17 cellular contexts compared by ENCODE assay signal in genomic region chr11:131942878-131943277, GRCh38.
DNase-seq lines count a peak whose midpoint lies in the region; ATAC-seq and TF ChIP-seq lines count a peak whose summit lies in the region.
"Had no signal": no experiment of that assay in that cellular context is flagged by ENCODE, and none has a peak within 500 bp of the region (broad histone marks: within the 10 kb centered on the region; RNA-seq: fewer than 3 reads in every experiment).

No MANE protein-coding gene starts in this region.

- H4K20me1 ChIP-seq in mammary epithelial cell (ENCODE audit: insufficient read depth, low read length): no peaks in the 10 kb centered on the region
- H4K20me1 ChIP-seq: BLaER1 treated with 17β-estradiol and CSF1 and Interleukin-3, amounts not matched to agents 10 nM and 100 nM had no signal

- DNase-seq in mammary epithelial cell (no peak), MCF 10A (ENCODE audit: unreplicated experiment) (no peak), right cardiac atrium (no peak), heart left ventricle (no peak), Ammon's horn (ENCODE audit: low spot score) (no peak)
- DNase-seq: 8988T; ACHN; Caco-2; Calu3; CD4-positive, alpha-beta T cell; CD8-positive, alpha-beta T cell; GDM1 had no signal

- H3K79me2 ChIP-seq in mammary epithelial cell (ENCODE audit: insufficient read depth, low read length) (peaks cover 74% of the 10 kb centered on the region), parathyroid adenoma (peaks cover 29% of the 10 kb centered on the region)

- WGBS in mammary epithelial cell (ENCODE audit: low coverage, missing lambda C conversion rate): 78% methylated on average over 4 of the region's 7 CpGs
- WGBS in right cardiac atrium: 52% methylated on average over 7 of the region's 7 CpGs
- 71 to 82% (median 72%) methylated on average over 7 of the region's 7 CpGs for whole genome bisulfite sequencing in heart left ventricle, 4 donors

- H3K4me3 ChIP-seq in mammary epithelial cell (replicated peaks in 1 of 3; ENCODE audit: insufficient read depth in 1 of 3, low read depth in 2 of 3, low read length in 3 of 3): no peak overlapping the region
- H3K4me3 ChIP-seq in right cardiac atrium (ENCODE audit: low read length): no peak overlapping the region
- H3K4me3 ChIP-seq in heart left ventricle: no peak overlapping the region
- H3K4me3 ChIP-seq in parathyroid adenoma (ENCODE audit: low read depth, low read length): no peak overlapping the region
- H3K4me3 ChIP-seq: BLaER1 treated with 17β-estradiol and CSF1 and Interleukin-3, amounts not matched to agents 10 nM and 100 nM; GM12878 had no signal

- peak in 1 of 2 donors; percentile 18 for ATAC-seq in right cardiac atrium
- no peak for ATAC-seq in heart left ventricle
- ATAC-seq: CD8-positive, alpha-beta T cell; GM12878 had no signal

- TF ChIP-seq CTCF in mammary epithelial cell (conservative IDR thresholded peaks at IDR 0.05 in 1 of 2, IDR thresholded peaks at IDR 0.05 in 1 of 2; ENCODE audit: extremely low read depth in 1 of 2, insufficient read depth in 1 of 2, low read depth in 1 of 2, low read length in 2 of 2): no peak
- no peak for TF ChIP-seq CTCF in MCF 10A (IDR thresholded peaks at IDR 0.05; ENCODE audit: unreplicated experiment)
- TF ChIP-seq CTCF in heart left ventricle (IDR thresholded peaks at IDR 0.05): no peak
- TF ChIP-seq CTCF in parathyroid adenoma (IDR thresholded peaks at IDR 0.05): no peak

- H3K36me3 Mint-ChIP-seq in MCF 10A (ENCODE audit: insufficient read depth, unreplicated experiment): no peaks in the 10 kb centered on the region
- H3K36me3 Mint-ChIP-seq: CD8-positive, alpha-beta T cell had no signal

- in situ Hi-C loops in mammary epithelial cell (cut with MboI; ENCODE audit: low sequenced_read_pairs in 2 of 2): no loop called here

- H3K9ac ChIP-seq in mammary epithelial cell (ENCODE audit: insufficient read depth, low read length) (no peak overlapping the region), parathyroid adenoma (no peak overlapping the region)
- H3K9ac ChIP-seq: BLaER1 treated with 17β-estradiol and CSF1 and Interleukin-3, amounts not matched to agents 10 nM and 100 nM had no signal

- H3K27ac ChIP-seq in mammary epithelial cell (ENCODE audit: insufficient read depth, low read depth, low read length) (no peak overlapping the region), right cardiac atrium (ENCODE audit: low read length) (peak overlapping the region; percentile 39), heart left ventricle (no peak overlapping the region), parathyroid adenoma (peak overlapping the region; percentile 39)
- H3K27ac ChIP-seq: BLaER1 treated with 17β-estradiol and CSF1 and Interleukin-3, amounts not matched to agents 10 nM and 100 nM; C4-2B had no signal

- H3K4me3 Mint-ChIP-seq in MCF 10A (ENCODE audit: unreplicated experiment): no peak overlapping the region
- H3K4me3 Mint-ChIP-seq: B cell; CD4-positive, alpha-beta T cell; CD8-positive, alpha-beta T cell had no signal

- no peak for TF ChIP-seq POLR2A in heart left ventricle (IDR thresholded peaks at IDR 0.05)

- no peaks in the 10 kb centered on the region for H3K36me3 ChIP-seq in mammary epithelial cell (ENCODE audit: insufficient read depth, low read length)
- no peaks in the 10 kb centered on the region for H3K36me3 ChIP-seq in heart left ventricle
- H3K36me3 ChIP-seq in parathyroid adenoma (ENCODE audit: control insufficient read depth, insufficient read depth, low read length): no peaks in the 10 kb centered on the region
- H3K36me3 ChIP-seq: BLaER1 treated with 17β-estradiol and CSF1 and Interleukin-3, amounts not matched to agents 10 nM and 100 nM had no signal

- CTCF ChIA-PET in mammary epithelial cell (lab: Charles Lee; ENCODE audit: low non-redundant PET) (interaction anchor here (0.6 kb wide), 1 partner anchor 184 kb away, joined by 5 read pairs; no protein-coding TSS in a partner anchor), MCF 10A (lab: Yijun Ruan, JAX) (interaction anchor here (0.7 kb wide), 1 partner anchor 486 kb away, joined by 3 read pairs; no protein-coding TSS in a partner anchor)

- peaks cover 47% of the 10 kb centered on the region for H3K9me3 Mint-ChIP-seq in MCF 10A (ENCODE audit: unreplicated experiment)
- H3K9me3 Mint-ChIP-seq: CD4-positive, alpha-beta T cell; CD8-positive, alpha-beta T cell had no signal

- no peaks in the 10 kb centered on the region for H3K27me3 Mint-ChIP-seq in MCF 10A (ENCODE audit: insufficient read depth, unreplicated experiment)
- H3K27me3 Mint-ChIP-seq: B cell; CD4-positive, alpha-beta T cell had no signal

- H3K4me1 Mint-ChIP-seq in MCF 10A (ENCODE audit: insufficient read depth, unreplicated experiment): no peaks in the 10 kb centered on the region
- H3K4me1 Mint-ChIP-seq: B cell had no signal

- dilution Hi-C loops in mammary epithelial cell (cut with HindIII; ENCODE audit: low sequenced_read_pairs): no loop called here

- POLR2A ChIA-PET in MCF 10A (lab: Yijun Ruan, JAX): no interaction called here

- no TSS peak for BruUV-seq in mammary epithelial cell (replicated peaks; lab: Mats Ljungman, UMichigan)
- no TSS peak for BruUV-seq in MCF 10A (replicated peaks; lab: Mats Ljungman, UMichigan)

- intact Hi-C loops in mammary epithelial cell (cut with micrococcal nuclease) (no loop called here), MCF 10A (cut with micrococcal nuclease) (no loop called here), right cardiac atrium (cut with DNase I) (no loop called here), heart left ventricle (cut with DNase I) (no loop called here)

- H3K9me3 ChIP-seq in mammary epithelial cell (replicated peaks; ENCODE audit: insufficient read depth, low read length) (no peaks in the 10 kb centered on the region), right cardiac atrium (ENCODE audit: control insufficient read depth, low read length) (no peaks in the 10 kb centered on the region), heart left ventricle (no peaks in the 10 kb centered on the region), parathyroid adenoma (ENCODE audit: control insufficient read depth, low read length) (no peaks in the 10 kb centered on the region)
- H3K9me3 ChIP-seq: BLaER1 treated with 17β-estradiol and CSF1 and Interleukin-3, amounts not matched to agents 10 nM and 100 nM; Caco-2 had no signal

- peaks cover 10% of the 10 kb centered on the region for H3K4me1 ChIP-seq in mammary epithelial cell (ENCODE audit: insufficient read depth, low read length)
- no peaks in the 10 kb centered on the region for H3K4me1 ChIP-seq in right cardiac atrium (ENCODE audit: control insufficient read depth, insufficient read depth, low read length)
- H3K4me1 ChIP-seq in heart left ventricle: no peaks in the 10 kb centered on the region
- H3K4me1 ChIP-seq in parathyroid adenoma: peaks cover 13% of the 10 kb centered on the region
- H3K4me1 ChIP-seq: Caco-2 had no signal

- H3K27me3 ChIP-seq in mammary epithelial cell (ENCODE audit: insufficient read depth, low read length): no peaks in the 10 kb centered on the region
- no peaks in the 10 kb centered on the region for H3K27me3 ChIP-seq in right cardiac atrium (ENCODE audit: control insufficient read depth, insufficient read depth)
- peaks cover 0 to 3% (median 0%) of the 10 kb centered on the region in 9 donors for H3K27me3 ChIP-seq in heart left ventricle
- no peaks in the 10 kb centered on the region for H3K27me3 ChIP-seq in parathyroid adenoma (ENCODE audit: control insufficient read depth, insufficient read depth, low read length)
- H3K27me3 ChIP-seq: BLaER1 treated with 17β-estradiol and CSF1 and Interleukin-3, amounts not matched to agents 10 nM and 100 nM had no signal

- no peak overlapping the region for H3K27ac Mint-ChIP-seq in MCF 10A (ENCODE audit: low read depth, unreplicated experiment)
- H3K27ac Mint-ChIP-seq: B cell; CD4-positive, alpha-beta T cell; CD8-positive, alpha-beta T cell had no signal

- H2AFZ ChIP-seq in mammary epithelial cell (ENCODE audit: low read depth, low read length): no peak overlapping the region
- no peak overlapping the region for H2AFZ ChIP-seq in parathyroid adenoma

- peak overlapping the region; percentile 15 for H3K4me2 ChIP-seq in mammary epithelial cell (ENCODE audit: insufficient read depth, low read depth, low read length)
- H3K4me2 ChIP-seq in parathyroid adenoma (ENCODE audit: low read length): no peak overlapping the region
- H3K4me2 ChIP-seq: BLaER1 treated with 17β-estradiol and CSF1 and Interleukin-3, amounts not matched to agents 10 nM and 100 nM had no signal

Comparison
In these comparisons a context has a peak if more than half of its experiments do, and no peak if none do; other contexts are left out.
1. H3K27ac ChIP-seq: peak in right cardiac atrium (single experiment) and parathyroid adenoma (single experiment); none in mammary epithelial cell (single experiment) and heart left ventricle (0 of 12).